Comparison of ENCODE assay signal across 16 cellular contexts in the genomic region with DNA sequence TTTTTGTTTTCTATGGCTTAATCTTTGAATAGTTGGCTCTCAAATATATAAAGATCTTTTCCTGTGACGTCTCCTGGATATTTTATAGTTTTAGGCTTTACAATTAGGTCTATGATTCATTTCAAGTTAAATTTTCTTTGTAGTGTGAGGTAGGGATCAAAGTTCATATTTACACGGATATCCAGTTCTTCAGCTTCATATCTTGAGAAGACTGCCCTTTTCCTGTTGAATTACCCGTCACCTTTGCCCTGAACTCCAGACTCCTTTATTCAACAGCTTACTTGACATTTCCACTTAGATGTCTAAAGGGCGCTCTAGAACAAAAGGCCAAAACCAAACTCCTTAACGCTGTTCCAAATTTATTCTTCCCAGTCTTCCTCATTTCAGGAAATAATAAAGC.
"Had no signal": no experiment of that assay in that cellular context is flagged by ENCODE, and none has a peak within 500 bp of the region (broad histone marks: within the 10 kb centered on the region; RNA-seq: fewer than 3 reads in every experiment).

No MANE protein-coding gene starts in this region.

- H3K27me3 ChIP-seq: ascending aorta, gastroesophageal sphincter, stomach, thyroid gland had no signal

- H3K4me1 ChIP-seq: ascending aorta, gastroesophageal sphincter, parathyroid adenoma, thyroid gland had no signal

- H3K27me3 Mint-ChIP-seq: activated CD4-positive, alpha-beta memory T cell treated with anti-CD3 and anti-CD28 coated beads, Interleukin-2, amount 10 ng/mL, durations not matched to agents 7 days and 5 days; T-cell had no signal

- H3K27ac Mint-ChIP-seq: activated CD4-positive, alpha-beta memory T cell treated with anti-CD3 and anti-CD28 coated beads, Interleukin-2, amount 10 ng/mL, durations not matched to agents 7 days and 5 days; T-cell had no signal

- H3K4me1 Mint-ChIP-seq: T-cell had no signal

- H3K4me3 ChIP-seq: ascending aorta, gastroesophageal sphincter, skin epidermis, stomach, thyroid gland had no signal

- H3K9me3 ChIP-seq: ascending aorta, gastroesophageal sphincter, stomach, thyroid gland had no signal

- H3K4me3 Mint-ChIP-seq: activated CD4-positive, alpha-beta memory T cell treated with anti-CD3 and anti-CD28 coated beads, Interleukin-2, amount 10 ng/mL, durations not matched to agents 7 days and 5 days; T-cell had no signal

- DNase-seq: activated CD4-positive, alpha-beta memory T cell treated with anti-CD3 and anti-CD28 coated beads, Interleukin-2, amount 10 ng/mL, durations not matched to agents 7 days and 5 days; activated naive CD4-positive, alpha-beta T cell; cortex of kidney; effector memory CD4-positive, alpha-beta T cell; hippocampal formation; kidney glomerular epithelial cell; retina; stomach; T-cell; thyroid gland had no signal

- ATAC-seq: gastroesophageal sphincter, T-cell had no signal

- H3K27ac ChIP-seq: ascending aorta, epithelial cell of prostate, gastroesophageal sphincter, parathyroid adenoma, skin epidermis, thyroid gland, VCaP had no signal
